In genomic region chr2:242069938-242070395, GRCh38 we compare ENCODE assay signal across 1 cellular context.
TF ChIP-seq lines count a peak whose summit lies in the region.
"Not testable (repeated sequence)": the region's sequence is repeated elsewhere in the genome, so short reads cannot be mapped to it uniquely, and the experiment has no call there.

No MANE protein-coding gene starts in this region.

TF ChIP-seq in HepG2, 621 proteins besides CTCF, POLR2A, EP300 and RAD21 (continued from another document and continues in another):
- peak; percentile 65 for TF ChIP-seq RARA (CRISPR knock-in tag; IDR thresholded peaks at IDR 0.05)
- TF ChIP-seq TFDP2 (CRISPR knock-in tag; IDR thresholded peaks at IDR 0.05) = peak; percentile 53; the same call in 1 of the 2 replicates
- peak; percentile 35; the same call in 1 of the 2 replicates for TF ChIP-seq ZFP1 (CRISPR knock-in tag; IDR thresholded peaks at IDR 0.05)
- 0 out of 2 replicates have a peak, but pooled peaks have one; percentile 27 for TF ChIP-seq IKZF5 (CRISPR knock-in tag; IDR thresholded peaks at IDR 0.05)
- TF ChIP-seq ZNF614 (CRISPR knock-in tag; IDR thresholded peaks at IDR 0.05; ENCODE audit: borderline replicate concordance) = 0 out of 2 replicates have a peak, but pooled peaks have one; percentile 22
- peak; percentile 43; the same call in 1 of the 2 replicates for TF ChIP-seq THRA (CRISPR knock-in tag; IDR thresholded peaks at IDR 0.05; ENCODE audit: borderline replicate concordance)
- TF ChIP-seq ATF3 (CRISPR knock-in tag; IDR thresholded peaks at IDR 0.05) = peak; percentile 77
- 0 out of 2 replicates have a peak, but pooled peaks have one; percentile 18 for TF ChIP-seq RAD51 (IDR thresholded peaks at IDR 0.05; ENCODE audit: borderline replicate concordance)
- TF ChIP-seq HMG20A (CRISPR knock-in tag; IDR thresholded peaks at IDR 0.05; ENCODE audit: borderline replicate concordance) = peak; percentile 63; the same call in 1 of the 2 replicates
- peak; percentile 37; the same call in 1 of the 2 replicates for TF ChIP-seq MIER3 (CRISPR knock-in tag; IDR thresholded peaks at IDR 0.05; ENCODE audit: borderline replicate concordance)
- 0 out of 2 replicates have a peak, but pooled peaks have one; percentile 20 for TF ChIP-seq MAX (IDR thresholded peaks at IDR 0.05)
- peak; percentile 63 for TF ChIP-seq PAXIP1 (CRISPR knock-in tag; conservative IDR thresholded peaks at IDR 0.05)
- TF ChIP-seq ZSCAN9 (CRISPR knock-in tag; IDR thresholded peaks at IDR 0.05; ENCODE audit: borderline replicate concordance) = 0 out of 2 replicates have a peak, but pooled peaks have one; percentile 29
- 0 out of 2 replicates have a peak, but pooled peaks have one; percentile 7 for TF ChIP-seq ZFY (CRISPR knock-in tag; IDR thresholded peaks at IDR 0.05)
- peak; percentile 21; the same call in 1 of the 2 replicates for TF ChIP-seq TCF7 (IDR thresholded peaks at IDR 0.05; ENCODE audit: low read depth)
- TF ChIP-seq ZBTB21 (CRISPR knock-in tag; IDR thresholded peaks at IDR 0.05) = 0 out of 2 replicates have a peak, but pooled peaks have one; percentile 17
- peak; percentile 46; the same call in 1 of the 2 replicates for TF ChIP-seq SP5 (CRISPR knock-in tag; IDR thresholded peaks at IDR 0.05; ENCODE audit: borderline replicate concordance, low read depth)
- TF ChIP-seq NR2F1 (CRISPR knock-in tag; IDR thresholded peaks at IDR 0.05) = peak in 1 of 2 experiments; percentile 79; a peak in 2 of 4 replicates
- 0 out of 2 replicates have a peak, but pooled peaks have one; percentile 55 for TF ChIP-seq TGIF2 (CRISPR knock-in tag; IDR thresholded peaks at IDR 0.05)
- TF ChIP-seq TFE3 (CRISPR knock-in tag; IDR thresholded peaks at IDR 0.05) = peak; percentile 89
- TF ChIP-seq RXRB (CRISPR knock-in tag; IDR thresholded peaks at IDR 0.05; ENCODE audit: borderline replicate concordance) = peak; percentile 86
- peak; percentile 18; the same call in 1 of the 2 replicates for TF ChIP-seq DRAP1 (CRISPR knock-in tag; IDR thresholded peaks at IDR 0.05)
- peak; percentile 91 for TF ChIP-seq SOX5 (CRISPR knock-in tag; IDR thresholded peaks at IDR 0.05; ENCODE audit: borderline replicate concordance)
- TF ChIP-seq ELF3 (CRISPR knock-in tag; IDR thresholded peaks at IDR 0.05) = 0 out of 2 replicates have a peak, but pooled peaks have one; percentile 42
- TF ChIP-seq RXRA (CRISPR knock-in tag; IDR thresholded peaks at IDR 0.05) = peak; percentile 72; the same call in 1 of the 2 replicates
- peak; percentile 37; the same call in 1 of the 2 replicates for TF ChIP-seq MED13 (CRISPR knock-in tag; IDR thresholded peaks at IDR 0.05)
- 0 out of 2 replicates have a peak, but pooled peaks have one; percentile 13 for TF ChIP-seq KDM2A (CRISPR knock-in tag; IDR thresholded peaks at IDR 0.05; ENCODE audit: borderline replicate concordance, low read depth)
- TF ChIP-seq ZNF335 (CRISPR knock-in tag; IDR thresholded peaks at IDR 0.05) = 0 out of 2 replicates have a peak, but pooled peaks have one; percentile 25
- TF ChIP-seq NR2C2 (CRISPR knock-in tag; IDR thresholded peaks at IDR 0.05; ENCODE audit: borderline replicate concordance) = peak; percentile 47; the same call in 1 of the 2 replicates
- peak; percentile 45; the same call in 1 of the 2 replicates for TF ChIP-seq ZNF574 (CRISPR knock-in tag; IDR thresholded peaks at IDR 0.05)
- peak; percentile 28; the same call in 1 of the 2 replicates for TF ChIP-seq CCDC6 (CRISPR knock-in tag; IDR thresholded peaks at IDR 0.05)
- peak; percentile 58 for TF ChIP-seq ZNF792 (CRISPR knock-in tag; IDR thresholded peaks at IDR 0.05)
- TF ChIP-seq SAP130 (CRISPR knock-in tag; IDR thresholded peaks at IDR 0.05; ENCODE audit: low read depth) = peak; percentile 70
- TF ChIP-seq KDM4B (CRISPR knock-in tag; IDR thresholded peaks at IDR 0.05) = 0 out of 2 replicates have a peak, but pooled peaks have one; percentile 31
- TF ChIP-seq HOXA3 (CRISPR knock-in tag; IDR thresholded peaks at IDR 0.05) = 0 out of 2 replicates have a peak, but pooled peaks have one; percentile 18
- peak; percentile 47; the same call in 1 of the 2 replicates for TF ChIP-seq ARID3A (IDR thresholded peaks at IDR 0.05; ENCODE audit: low read depth, low read length)
- TF ChIP-seq CEBPG (CRISPR knock-in tag; IDR thresholded peaks at IDR 0.05) = peak; percentile 85
- TF ChIP-seq MIXL1 (CRISPR knock-in tag; IDR thresholded peaks at IDR 0.05) = peak; percentile 26; the same call in 1 of the 2 replicates
- TF ChIP-seq HDAC1 (CRISPR knock-in tag; IDR thresholded peaks at IDR 0.05) = 0 out of 2 replicates have a peak, but pooled peaks have one; percentile 26
- TF ChIP-seq NR2F6 (IDR thresholded peaks at IDR 0.05) = peak; percentile 75
- peak; percentile 76 for TF ChIP-seq NR2F6 (CRISPR knock-in tag; IDR thresholded peaks at IDR 0.05)
- TF ChIP-seq FOXA3 (CRISPR knock-in tag; IDR thresholded peaks at IDR 0.05) = peak; percentile 74
- TF ChIP-seq HNF4A (CRISPR knock-in tag; IDR thresholded peaks at IDR 0.05) = peak; percentile 55
- TF ChIP-seq KAT8 (CRISPR knock-in tag; IDR thresholded peaks at IDR 0.05) = peak; percentile 42; the same call in 1 of the 2 replicates
- peak; percentile 21; the same call in 1 of the 2 replicates for TF ChIP-seq ZNF331 (CRISPR knock-in tag; IDR thresholded peaks at IDR 0.05)
- TF ChIP-seq ZNF878 (CRISPR knock-in tag; IDR thresholded peaks at IDR 0.05) = peak; percentile 34; the same call in 1 of the 2 replicates
- TF ChIP-seq ZBTB25 (CRISPR knock-in tag; IDR thresholded peaks at IDR 0.05) = peak; percentile 53
- TF ChIP-seq ATF7 (IDR thresholded peaks at IDR 0.05) = 0 out of 2 replicates have a peak, but pooled peaks have one; percentile 18
- not testable (repeated sequence) for TF ChIP-seq ATF7 (CRISPR knock-in tag; IDR thresholded peaks at IDR 0.05)
